Comparison of ENCODE assay signal across 33 cellular contexts in the genomic region with DNA sequence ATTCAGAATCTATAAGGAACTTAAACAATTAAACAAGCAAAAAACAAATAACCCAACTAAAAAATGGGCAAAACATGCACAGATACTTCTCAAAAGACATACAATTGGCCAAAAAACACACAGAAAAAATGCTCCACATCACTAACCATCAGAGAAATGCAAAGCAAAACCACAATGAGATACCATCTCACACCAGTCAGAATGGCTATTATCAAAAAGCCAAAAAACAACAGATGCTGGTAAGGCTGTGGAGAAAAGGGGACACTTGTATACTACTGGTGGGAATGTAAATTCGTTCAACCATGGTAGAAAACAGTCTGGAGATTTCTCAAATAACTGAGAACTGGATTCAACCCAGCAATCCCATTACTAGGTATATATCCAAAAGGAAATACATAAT. TPM values are rescaled to one million over a fixed set of nuclear protein-coding genes. Genes with fewer than 3 reads are reported as not detected.
"Had no signal": no experiment of that assay in that cellular context is flagged by ENCODE, and none has a peak within 500 bp of the region (broad histone marks: within the 10 kb centered on the region; RNA-seq: fewer than 3 reads in every experiment).

No MANE protein-coding gene starts in this region.

- H3K27me3 ChIP-seq: breast epithelium, neutrophil, right lobe of liver, uterus had no signal

- H3K4me3 ChIP-seq: breast epithelium, right lobe of liver, uterus had no signal

- H3K27ac Mint-ChIP-seq: activated naive CD4-positive, alpha-beta T cell treated with anti-CD3 and anti-CD28 coated beads, Interleukin-2, amount 50 U/mL, for 72 hours; activated T-cell treated with anti-CD3 and anti-CD28 coated beads, Interleukin-2, amount 50 U/mL, for 72 hours; dendritic cell treated with granulocyte-macrophage colony-stimulating factor and Interleukin-4, amounts not matched to agents 40 ng/mL and 50 ng/mL, for 4 days; endodermal cell; nephron progenitor cell; stimulated activated effector memory CD8-positive, alpha-beta T cell treated with anti-CD3 and anti-CD28 coated beads, Interleukin-12 subunit alpha, Interleukin-12 subunit beta, amount 100 ng/mL, for 72 hours; stimulated activated naive CD8-positive, alpha-beta T cell treated with anti-CD3 and anti-CD28 coated beads, Interleukin-15, amount 100 ng/mL, for 72 hours; type B pancreatic cell; WTC11 had no signal

- H3K9me3 Mint-ChIP-seq: dendritic cell treated with granulocyte-macrophage colony-stimulating factor and Interleukin-4, amounts not matched to agents 40 ng/mL and 50 ng/mL, for 4 days; endodermal cell; nephron progenitor cell; stimulated activated effector memory CD8-positive, alpha-beta T cell treated with anti-CD3 and anti-CD28 coated beads, Interleukin-12 subunit alpha, Interleukin-12 subunit beta, amount 100 ng/mL, for 72 hours; stimulated activated naive CD8-positive, alpha-beta T cell treated with anti-CD3 and anti-CD28 coated beads, Interleukin-15, amount 100 ng/mL, for 72 hours; type B pancreatic cell had no signal

- FAIRE-seq: kidney, TTC549 had no signal

- H3K36me3 ChIP-seq: breast epithelium, neutrophil, right lobe of liver, uterus had no signal

- ATAC-seq: activated naive CD4-positive, alpha-beta T cell treated with anti-CD3 and anti-CD28 coated beads, Interleukin-2, amount 50 U/mL, for 72 hours; activated T-cell treated with anti-CD3 and anti-CD28 coated beads, Interleukin-2, amount 50 U/mL, for 72 hours; esophagus mucosa; left colon; right lobe of liver; stimulated activated effector memory CD8-positive, alpha-beta T cell treated with anti-CD3 and anti-CD28 coated beads, Interleukin-12 subunit alpha, Interleukin-12 subunit beta, amount 100 ng/mL, for 72 hours; stimulated activated naive CD8-positive, alpha-beta T cell treated with anti-CD3 and anti-CD28 coated beads, Interleukin-15, amount 100 ng/mL, for 72 hours; WTC11 had no signal

- H3K4me3 Mint-ChIP-seq: activated T-cell treated with anti-CD3 and anti-CD28 coated beads, Interleukin-2, amount 50 U/mL, for 72 hours; dendritic cell treated with granulocyte-macrophage colony-stimulating factor and Interleukin-4, amounts not matched to agents 40 ng/mL and 50 ng/mL, for 4 days; endodermal cell; nephron progenitor cell; stimulated activated effector memory CD8-positive, alpha-beta T cell treated with anti-CD3 and anti-CD28 coated beads, Interleukin-12 subunit alpha, Interleukin-12 subunit beta, amount 100 ng/mL, for 72 hours; stimulated activated naive CD8-positive, alpha-beta T cell treated with anti-CD3 and anti-CD28 coated beads, Interleukin-15, amount 100 ng/mL, for 72 hours; type B pancreatic cell; WTC11 had no signal

- H3K36me3 Mint-ChIP-seq: stimulated activated effector memory CD8-positive, alpha-beta T cell treated with anti-CD3 and anti-CD28 coated beads, Interleukin-12 subunit alpha, Interleukin-12 subunit beta, amount 100 ng/mL, for 72 hours; type B pancreatic cell; WTC11 had no signal

- H3K4me1 Mint-ChIP-seq: endodermal cell, nephron progenitor cell, WTC11 had no signal

- H3K4me1 ChIP-seq: breast epithelium, right lobe of liver, uterus had no signal

- H3K27me3 Mint-ChIP-seq: stimulated activated naive CD8-positive, alpha-beta T cell treated with anti-CD3 and anti-CD28 coated beads, Interleukin-15, amount 100 ng/mL, for 72 hours had no signal

- H3K27ac ChIP-seq: breast epithelium, neutrophil, right lobe of liver, uterus had no signal

- H3K9me3 ChIP-seq: breast epithelium, neutrophil, right lobe of liver, uterus had no signal

- DNase-seq: activated naive CD4-positive, alpha-beta T cell; activated T-cell treated with anti-CD3 and anti-CD28 coated beads for 4 hours; activated T-cell treated with anti-CD3 and anti-CD28 coated beads, Interleukin-2, amount 50 U/mL, for 72 hours; central memory CD4-positive, alpha-beta T cell; endodermal cell; foreskin fibroblast; head of caudate nucleus; hippocampal formation; kidney; left colon; mammary epithelial cell; nephron progenitor cell; right lobe of liver; stimulated activated CD4-positive, alpha-beta T cell treated with anti-CD3 and anti-CD28 coated beads, Interleukin-12 subunit alpha, Interleukin-12 subunit beta, amount 100 ng/mL, for 4 hours; stimulated activated CD4-positive, alpha-beta T cell treated with anti-CD3 and anti-CD28 coated beads, Interleukin-4, amount 100 ng/mL, for 1 hour; stimulated activated naive CD8-positive, alpha-beta T cell treated with anti-CD3 and anti-CD28 coated beads, Interleukin-15, amount 100 ng/mL, for 72 hours; substantia nigra; T-helper 9 cell; uterus had no signal

RNA-seq across cellular contexts. Expression of a gene that starts 24.8 kb away (rescaled TPM):
- total RNA-seq: breast epithelium, endodermal cell, esophagus mucosa, kidney, left colon, liver, mammary epithelial cell, osteocyte, posterior vena cava, renal cortical epithelial cell, right lobe of liver, skeletal muscle tissue, WTC11 had no signal
- polyA plus RNA-seq: liver, mammary epithelial cell had no signal

RNA-seq across cellular contexts. Expression of a gene that starts 32.1 kb away (rescaled TPM):
- total RNA-seq: osteocyte, renal cortical epithelial cell had no signal
